Comparison of ENCODE assay signal across 13 cellular contexts in genomic region chr9:133122167-133122550, GRCh38. TPM values are rescaled to one million over a fixed set of nuclear protein-coding genes. Genes with fewer than 3 reads are reported as not detected.
A peak's percentile ranks its signal among the peaks of the same experiment; 100 is the strongest.
DNase-seq lines count a peak whose midpoint lies in the region; ATAC-seq and TF ChIP-seq lines count a peak whose summit lies in the region.
"Had no signal": no experiment of that assay in that cellular context is flagged by ENCODE, and none has a peak within 500 bp of the region (broad histone marks: within the 10 kb centered on the region; RNA-seq: fewer than 3 reads in every experiment).

No MANE protein-coding gene starts in this region.

- TF ChIP-seq CTCF in Calu3 (IDR thresholded peaks at IDR 0.05; ENCODE audit: unreplicated experiment) (no peak), A673 (conservative IDR thresholded peaks at IDR 0.05; ENCODE audit: low read depth, low read length) (no peak)
- no peak for TF ChIP-seq CTCF in activated CD8-positive, alpha-beta T cell treated with anti-CD3 and anti-CD28 coated beads for 36 hours (IDR thresholded peaks at IDR 0.05)

- no peaks in the 10 kb centered on the region for H3K36me3 ChIP-seq in skeletal muscle tissue (ENCODE audit: control insufficient read depth in 3 of 3, insufficient read depth in 3 of 3, low read length in 3 of 3)
- H3K36me3 ChIP-seq in A673 (ENCODE audit: insufficient read depth, low read length, poor library complexity, severe bottlenecking), result no peaks in the 10 kb centered on the region

- BruUV-seq in Calu3 (replicated peaks; lab: Mats Ljungman, UMichigan) (no TSS peak), A673 (replicated peaks; lab: Mats Ljungman, UMichigan) (no TSS peak)

- H3K9ac ChIP-seq in skeletal muscle tissue (ENCODE audit: low read depth in 1 of 3, low read length in 3 of 3), result peak overlapping the region in 1 of 3 donors; percentile 70

- intact Hi-C loops in Calu3 (cut with micrococcal nuclease; ENCODE audit: unreplicated experiment), result no loop called here
- intact Hi-C loops in activated CD8-positive, alpha-beta T cell treated with anti-CD3 and anti-CD28 coated beads for 36 hours (cut with micrococcal nuclease), result no loop called here
- intact Hi-C loops in right cardiac atrium (cut with DNase I), result no loop called here
- intact Hi-C loops in A673 (cut with micrococcal nuclease; ENCODE audit: unreplicated experiment), result loop anchor here (10.0 kb wide), 1 partner anchor 943 kb away; the partner anchor contains the start of gene BRD3

- no peak for ATAC-seq in activated CD8-positive, alpha-beta T cell treated with anti-CD3 and anti-CD28 coated beads for 36 hours
- no peak for ATAC-seq in right cardiac atrium

- H3K27me3 Mint-ChIP-seq in Calu3 (ENCODE audit: unreplicated experiment), result no peaks in the 10 kb centered on the region
- no peaks in the 10 kb centered on the region for H3K27me3 Mint-ChIP-seq in activated CD8-positive, alpha-beta T cell treated with anti-CD3 and anti-CD28 coated beads for 36 hours

- WGBS in right cardiac atrium, result 81% methylated on average over 5 of the region's 5 CpGs

- H3K4me3 ChIP-seq in right cardiac atrium (ENCODE audit: low read length), result no peak overlapping the region
- H3K4me3 ChIP-seq in skeletal muscle tissue (ENCODE audit: low read length in 3 of 3), result no peak overlapping the region
- no peak overlapping the region for H3K4me3 ChIP-seq in A673 (ENCODE audit: low read depth, low read length, poor library complexity, severe bottlenecking)

- no peak for DNase-seq in Calu3
- DNase-seq in activated CD8-positive, alpha-beta T cell treated with anti-CD3 and anti-CD28 coated beads for 36 hours, result no peak
- DNase-seq in right cardiac atrium, result no peak
- no peak for DNase-seq in NCI-H446 (lab: John Stamatoyannopoulos, UW)
- no peak for DNase-seq in A673 (ENCODE audit: low spot score)
- DNase-seq in GF-D8 (lab: John Stamatoyannopoulos, UW), result no peak
- DNase-seq in RKO (ENCODE audit: low spot score), result no peak
- DNase-seq: activated CD4-positive, alpha-beta T cell treated with anti-CD3 and anti-CD28 coated beads, Interleukin-2, amount 50 U/mL, for 4 hours; cerebellar nuclear complex; EL; HFFc6; NCI-H1930 had no signal

- H3K9me3 ChIP-seq in right cardiac atrium (ENCODE audit: control insufficient read depth, low read length) (no peaks in the 10 kb centered on the region), skeletal muscle tissue (ENCODE audit: control insufficient read depth in 3 of 3, low read length in 3 of 3) (no peaks in the 10 kb centered on the region), A673 (ENCODE audit: low read depth, low read length, poor library complexity, severe bottlenecking) (no peaks in the 10 kb centered on the region)

- H3K4me1 Mint-ChIP-seq in Calu3 (ENCODE audit: low read depth, unreplicated experiment), result peaks cover 14% of the 10 kb centered on the region
- peaks cover 69% of the 10 kb centered on the region for H3K4me1 Mint-ChIP-seq in activated CD8-positive, alpha-beta T cell treated with anti-CD3 and anti-CD28 coated beads for 36 hours (ENCODE audit: low read depth)

- H3K27ac ChIP-seq in right cardiac atrium (ENCODE audit: low read length) (peak overlapping the region; percentile 94), skeletal muscle tissue (ENCODE audit: low read depth, low read length) (peak overlapping the region; percentile 90), A673 (ENCODE audit: low read depth, low read length, poor library complexity, severe bottlenecking) (no peak overlapping the region)

- POLR2A ChIA-PET in activated CD8-positive, alpha-beta T cell treated with anti-CD3 and anti-CD28 coated beads for 36 hours (lab: Charles Lee), result interaction anchor here (1.0 to 2.1 kb wide), 4 partner anchors 12 to 22 kb away, joined by 3 to 6 read pairs (median 4); no protein-coding TSS in a partner anchor
- POLR2A ChIA-PET in A673 (lab: Charles Lee; ENCODE audit: low non-redundant PET), result no interaction called here

- H3K36me3 Mint-ChIP-seq in Calu3 (ENCODE audit: insufficient read depth, unreplicated experiment), result peaks cover 8% of the 10 kb centered on the region
- peaks cover 7% of the 10 kb centered on the region for H3K36me3 Mint-ChIP-seq in activated CD8-positive, alpha-beta T cell treated with anti-CD3 and anti-CD28 coated beads for 36 hours (ENCODE audit: low read depth)

- CTCF ChIA-PET in Calu3 (lab: Charles Lee) (no interaction called here), A673 (lab: Charles Lee) (no interaction called here)
- CTCF ChIA-PET in activated CD8-positive, alpha-beta T cell treated with anti-CD3 and anti-CD28 coated beads for 36 hours (lab: Charles Lee), result interaction anchor here (0.7 to 22.4 kb wide), 3 partner anchors 11 to 27 kb away, joined by 3 to 376 read pairs (median 5); no protein-coding TSS in a partner anchor

- no peaks in the 10 kb centered on the region for H3K9me3 Mint-ChIP-seq in Calu3 (ENCODE audit: low read depth, unreplicated experiment)
- no peaks in the 10 kb centered on the region for H3K9me3 Mint-ChIP-seq in activated CD8-positive, alpha-beta T cell treated with anti-CD3 and anti-CD28 coated beads for 36 hours
- H3K9me3 Mint-ChIP-seq: HFFc6 had no signal

- H3K4me3 Mint-ChIP-seq in Calu3 (ENCODE audit: low read depth, unreplicated experiment), result no peak overlapping the region
- H3K4me3 Mint-ChIP-seq in activated CD8-positive, alpha-beta T cell treated with anti-CD3 and anti-CD28 coated beads for 36 hours, result peak overlapping the region; percentile 62
- H3K4me3 Mint-ChIP-seq: HFFc6 had no signal

- H3K4me1 ChIP-seq in right cardiac atrium (ENCODE audit: control insufficient read depth, insufficient read depth, low read length), result peaks cover 42% of the 10 kb centered on the region
- H3K4me1 ChIP-seq in skeletal muscle tissue (ENCODE audit: control insufficient read depth in 3 of 3, insufficient read depth in 3 of 3, low read length in 3 of 3), result peaks cover 63 to 92% (median 71%) of the 10 kb centered on the region in 3 donors
- H3K4me1 ChIP-seq in A673 (ENCODE audit: insufficient read depth, low read length, poor library complexity, severe bottlenecking), result peaks cover 18% of the 10 kb centered on the region

- peak overlapping the region; percentile 14 for H3K27ac Mint-ChIP-seq in Calu3 (ENCODE audit: unreplicated experiment)
- H3K27ac Mint-ChIP-seq in activated CD8-positive, alpha-beta T cell treated with anti-CD3 and anti-CD28 coated beads for 36 hours, result peak overlapping the region; percentile 79

- no peaks in the 10 kb centered on the region for H3K27me3 ChIP-seq in right cardiac atrium (ENCODE audit: control insufficient read depth, insufficient read depth)
- no peaks in the 10 kb centered on the region for H3K27me3 ChIP-seq in skeletal muscle tissue (ENCODE audit: control insufficient read depth in 3 of 3, insufficient read depth in 3 of 3, low read length in 3 of 3)
- H3K27me3 ChIP-seq in A673 (replicated peaks; ENCODE audit: insufficient read depth, low read depth, low read length, poor library complexity), result no peaks in the 10 kb centered on the region

RNA-seq across cellular contexts. Expression of gene RALGDS, which starts 1.1 kb away (rescaled TPM):
- 13.7 and 18.2 TPM in 2 replicates for total RNA-seq in Calu3 (2022)
- total RNA-seq in activated CD8-positive, alpha-beta T cell treated with anti-CD3 and anti-CD28 coated beads for 36 hours, result 10 to 100 TPM; 80.5 to 88.2 TPM
- 10 to 100 TPM; 18.5 to 36.3 (median 32.1) TPM for total RNA-seq in right cardiac atrium
- polyA plus RNA-seq in right cardiac atrium, result 33.8 TPM
- total RNA-seq in skeletal muscle tissue, result 26.1 TPM
- total RNA-seq in A673 (2021), result 40.1 and 42.3 TPM in 2 replicates

RNA-seq across cellular contexts. Expression of gene GBGT1, which starts 41.6 kb away (rescaled TPM):
- total RNA-seq in Calu3 (2022), result not detected in 2 replicates
- 1 to 10 TPM; 3.6 to 4.1 TPM for total RNA-seq in activated CD8-positive, alpha-beta T cell treated with anti-CD3 and anti-CD28 coated beads for 36 hours
- total RNA-seq in right cardiac atrium, result 10 to 100 TPM in 3 of 4 donors, 1 to 10 TPM in 1; 9.6 to 12.8 (median 11.3) TPM
- polyA plus RNA-seq in right cardiac atrium, result 7.4 TPM
- 2.6 TPM for total RNA-seq in skeletal muscle tissue
- 1.8 and 2.6 TPM in 2 replicates for total RNA-seq in A673 (2021)
